Comparison of ENCODE assay signal across 8 cellular contexts in the genomic region with DNA sequence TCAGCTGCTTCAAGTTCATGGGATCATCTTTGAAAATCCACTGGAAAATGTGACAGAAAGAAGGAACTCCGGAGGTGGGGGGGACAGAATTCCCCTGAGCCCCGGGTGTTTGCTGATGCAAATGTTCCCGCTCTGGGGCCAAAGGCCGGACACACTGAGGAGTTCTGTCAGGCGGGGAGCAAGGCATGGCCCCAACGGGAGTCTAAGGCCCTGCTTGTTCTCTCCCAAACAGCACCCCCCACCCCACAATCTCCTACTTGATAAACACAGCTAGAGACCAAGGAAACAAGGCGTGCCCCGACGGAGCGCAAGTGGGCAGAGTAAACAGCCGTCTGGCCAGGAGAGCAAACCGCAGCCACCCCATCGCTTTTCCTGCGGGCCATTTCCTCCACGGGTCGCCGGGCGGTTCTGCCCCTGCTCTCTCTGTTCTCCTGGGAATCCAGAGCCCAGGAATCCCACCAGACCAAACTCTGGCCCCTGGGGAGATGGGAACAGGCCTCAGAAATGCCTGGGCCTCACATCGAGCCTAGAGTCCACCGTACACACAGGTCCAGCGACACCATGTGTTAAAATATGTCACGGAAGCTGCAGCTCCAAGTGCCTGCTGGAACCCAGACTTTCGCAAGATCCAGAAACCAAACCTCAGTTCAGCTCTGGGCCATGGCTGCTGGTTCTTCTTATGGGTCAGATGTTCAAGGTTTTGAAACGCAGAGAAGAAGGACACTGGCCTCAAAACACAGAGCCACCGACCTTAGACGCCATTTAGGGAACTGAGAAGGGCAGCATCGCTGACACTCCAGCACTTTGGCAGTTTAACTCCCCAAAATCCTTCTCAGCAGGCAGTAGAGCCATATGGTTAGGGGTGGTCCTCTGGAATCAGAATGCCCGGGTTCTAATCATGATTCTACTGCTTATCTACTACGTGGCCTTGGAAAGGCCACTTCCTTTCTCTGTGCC.
DNase-seq lines count a peak whose midpoint lies in the region; ATAC-seq and TF ChIP-seq lines count a peak whose summit lies in the region.

No MANE protein-coding gene starts in this region.

- ATAC-seq in GM19351 (IDR thresholded peaks at IDR 0.05; ENCODE audit: unreplicated experiment) (no peak), HG02763 (IDR thresholded peaks at IDR 0.05; ENCODE audit: unreplicated experiment) (no peak)

- TF ChIP-seq CTCF in fibroblast of lung (conservative IDR thresholded peaks at IDR 0.05 in 1 of 2, IDR thresholded peaks at IDR 0.05 in 1 of 2; ENCODE audit: low read depth in 1 of 2, low read length in 2 of 2): peak in 1 of 2 donors; percentile 8
- TF ChIP-seq CTCF in osteoblast (IDR thresholded peaks at IDR 0.05; ENCODE audit: extremely low read depth, low read depth, low read length): peak; percentile 15

- H4K20me1 ChIP-seq in fibroblast of lung (ENCODE audit: control insufficient read depth, extremely low read depth, insufficient read depth, low read length) (no peaks in the 10 kb centered on the region), osteoblast (ENCODE audit: insufficient read depth, low read length) (peaks cover 2% of the 10 kb centered on the region)

- no peaks in the 10 kb centered on the region for H3K79me2 ChIP-seq in fibroblast of lung (ENCODE audit: control insufficient read depth, insufficient read depth, low read length)
- H3K79me2 ChIP-seq in osteoblast (ENCODE audit: insufficient read depth, low read length): no peaks in the 10 kb centered on the region

- peak overlapping the region; percentile 32 for H3K4me2 ChIP-seq in fibroblast of lung (ENCODE audit: extremely low read depth, insufficient read depth, low read length)
- peak overlapping the region; percentile 60 for H3K4me2 ChIP-seq in osteoblast (ENCODE audit: insufficient read depth, low read length)

- H3K27ac ChIP-seq in SJSA1 (peak overlapping the region; percentile 46; the same call in 1 of the 2 replicates), fibroblast of lung (ENCODE audit: insufficient read depth, low read length) (no peak overlapping the region), osteoblast (ENCODE audit: low read depth, low read length) (peak overlapping the region; percentile 86)

- H3K4me1 ChIP-seq in SJSA1 (replicated peaks) (peaks cover 28% of the 10 kb centered on the region), fibroblast of lung (ENCODE audit: control insufficient read depth, extremely low read depth, insufficient read depth, low read length) (peaks cover 18% of the 10 kb centered on the region), osteoblast (ENCODE audit: insufficient read depth, low read length) (peaks cover 30% of the 10 kb centered on the region)

- no peak overlapping the region for H3K4me3 ChIP-seq in SJSA1
- H3K4me3 ChIP-seq in fibroblast of lung (replicated peaks in 1 of 4; ENCODE audit: control extremely low read depth in 1 of 4, insufficient read depth in 1 of 4, low read depth in 3 of 4, low read length in 4 of 4): no peak overlapping the region
- no peak overlapping the region for H3K4me3 ChIP-seq in osteoblast (ENCODE audit: insufficient read depth, low read length)

- H3K36me3 ChIP-seq in SJSA1 (peaks cover 11% of the 10 kb centered on the region), fibroblast of lung (ENCODE audit: control insufficient read depth, insufficient read depth, low read length) (no peaks in the 10 kb centered on the region), osteoblast (ENCODE audit: insufficient read depth, low read length) (no peaks in the 10 kb centered on the region)

- H3K27me3 ChIP-seq in SJSA1 (replicated peaks) (no peaks in the 10 kb centered on the region), fibroblast of lung (ENCODE audit: control insufficient read depth, insufficient read depth, low read length) (no peaks in the 10 kb centered on the region), osteoblast (ENCODE audit: insufficient read depth, low read length) (no peaks in the 10 kb centered on the region)

- no peak overlapping the region for H3K9ac ChIP-seq in fibroblast of lung (ENCODE audit: insufficient read depth, low read length)

- no peaks in the 10 kb centered on the region for H3K9me3 ChIP-seq in SJSA1 (replicated peaks)
- no peaks in the 10 kb centered on the region for H3K9me3 ChIP-seq in fibroblast of lung (ENCODE audit: control insufficient read depth, insufficient read depth, low read depth, low read length)
- H3K9me3 ChIP-seq in osteoblast (ENCODE audit: low read depth, low read length): no peaks in the 10 kb centered on the region

- DNase-seq in CD1c-positive myeloid dendritic cell (ENCODE audit: extremely low spot score) (peak; percentile 90), SJSA1 (ENCODE audit: low read depth in 1 of 2, low spot score in 2 of 2) (no peak), fibroblast of lung (ENCODE audit: low read depth in 2 of 2) (peak in 1 of 2 donors; percentile 80), osteoblast (ENCODE audit: insufficient read length, low spot score, missing footprints) (no peak), NCI-H187 treated with DMSO at 0.1 percent for 48 hours (lab: John Stamatoyannopoulos, UW) (no peak)
- DNase-seq in activated CD4-positive, alpha-beta T cell treated with anti-CD3 and anti-CD28 coated beads, Interleukin-2, amount 50 U/mL, for 4 hours: no peak

- H2AFZ ChIP-seq in fibroblast of lung (ENCODE audit: low read length): no peak overlapping the region
- peak overlapping the region; percentile 67 for H2AFZ ChIP-seq in osteoblast (ENCODE audit: low read length)
